12 cellular contexts compared by ENCODE assay signal in genomic region chr5:149456597-149457392, GRCh38.
DNase-seq lines count a peak whose midpoint lies in the region; ATAC-seq and TF ChIP-seq lines count a peak whose summit lies in the region.
"Had no signal": no experiment of that assay in that cellular context is flagged by ENCODE, and none has a peak within 500 bp of the region (broad histone marks: within the 10 kb centered on the region; RNA-seq: fewer than 3 reads in every experiment).

No MANE protein-coding gene starts in this region.

- H3K4me1 ChIP-seq in breast epithelium (peaks cover 5 to 7% of the 10 kb centered on the region in 2 donors), skeletal muscle tissue (ENCODE audit: control insufficient read depth in 3 of 3, insufficient read depth in 3 of 3, low read length in 3 of 3) (peaks cover 34 to 42% (median 36%) of the 10 kb centered on the region in 3 donors)

- H3K9ac ChIP-seq in skeletal muscle tissue (ENCODE audit: low read depth in 1 of 3, low read length in 3 of 3), result peak overlapping the region in 1 of 3 donors; percentile 27

- no peak for TF ChIP-seq CTCF in breast epithelium (IDR thresholded peaks at IDR 0.05)

- TF ChIP-seq POLR2A in breast epithelium (IDR thresholded peaks at IDR 0.05), result no peak

- H3K9me3 ChIP-seq in breast epithelium, result no peaks in the 10 kb centered on the region
- H3K9me3 ChIP-seq in skeletal muscle tissue (ENCODE audit: control insufficient read depth in 3 of 3, low read length in 3 of 3), result no peaks in the 10 kb centered on the region

- in situ Hi-C loops in KBM-7 (cut with MboI; ENCODE audit: low pct_unique_long_range_greater_than_20kb, low sequenced_read_pairs), result no loop called here

- DNase-seq in KBM-7 (peak; percentile 25), breast epithelium (ENCODE audit: low spot score in 2 of 2) (no peak), kidney tubule cell (ENCODE audit: low spot score) (peak; percentile 66), NCI-H2081 (lab: John Stamatoyannopoulos, UW) (no peak), SHP77 (lab: John Stamatoyannopoulos, UW) (no peak)
- no peak for DNase-seq in activated naive CD4-positive, alpha-beta T cell (lab: John Stamatoyannopoulos, UW)
- DNase-seq: central memory CD4-positive, alpha-beta T cell; H9; Karpas-422; SIG-M5 had no signal

- intact Hi-C loops in breast epithelium (cut with DNase I; ENCODE audit: low total_unique reads), result no loop called here

- H3K4me3 ChIP-seq in breast epithelium, result no peak overlapping the region
- no peak overlapping the region for H3K4me3 ChIP-seq in skeletal muscle tissue (ENCODE audit: low read length in 3 of 3)

- no peak for ATAC-seq in GM18870 (IDR thresholded peaks at IDR 0.05; ENCODE audit: unreplicated experiment)

- H3K36me3 ChIP-seq in breast epithelium (no peaks in the 10 kb centered on the region), skeletal muscle tissue (ENCODE audit: control insufficient read depth in 3 of 3, insufficient read depth in 3 of 3, low read length in 3 of 3) (no peaks in the 10 kb centered on the region)

- H3K27me3 ChIP-seq in breast epithelium, result no peaks in the 10 kb centered on the region
- no peaks in the 10 kb centered on the region for H3K27me3 ChIP-seq in skeletal muscle tissue (ENCODE audit: control insufficient read depth in 3 of 3, insufficient read depth in 3 of 3, low read length in 3 of 3)

- peak overlapping the region; percentile 48 to 68 for H3K27ac ChIP-seq in breast epithelium
- peak overlapping the region; percentile 89 for H3K27ac ChIP-seq in skeletal muscle tissue (ENCODE audit: low read depth, low read length)

Comparison
In these comparisons a context has a peak if more than half of its experiments do, and no peak if none do; other contexts are left out.
1. DNase-seq: peak in KBM-7 (single experiment) and kidney tubule cell (single experiment); none in breast epithelium (0 of 2), NCI-H2081 (0 of 2), activated naive CD4-positive, alpha-beta T cell (0 of 4) and SHP77 (0 of 2).